ENCODE assay signal across 18 cellular contexts in the genomic region with DNA sequence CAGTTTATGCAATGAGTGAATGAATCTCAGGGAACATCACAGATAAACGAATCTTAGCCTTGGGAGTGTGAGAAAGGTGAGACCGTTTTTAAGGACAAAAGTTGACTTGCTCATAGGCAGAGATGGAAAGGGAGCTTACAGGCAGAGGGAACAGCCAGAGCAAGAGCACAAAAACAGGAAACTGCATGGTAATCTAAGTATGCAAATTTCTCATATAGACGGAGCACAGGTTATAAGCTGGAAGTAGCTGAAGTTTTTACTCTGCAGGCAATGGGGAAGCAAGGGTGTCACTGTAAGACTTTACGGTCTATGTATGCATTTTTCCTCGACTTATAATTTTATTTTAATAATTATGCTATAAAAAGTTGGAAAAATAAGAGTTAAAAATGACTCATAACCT. TPM values are rescaled to one million over a fixed set of nuclear protein-coding genes. Genes with fewer than 3 reads are reported as not detected.
DNase-seq lines count a peak whose midpoint lies in the region; ATAC-seq, FAIRE-seq and TF ChIP-seq lines count a peak whose summit lies in the region.
"Had no signal": no experiment of that assay in that cellular context is flagged by ENCODE, and none has a peak within 500 bp of the region (broad histone marks: within the 10 kb centered on the region; RNA-seq: fewer than 3 reads in every experiment).

No MANE protein-coding gene starts in this region.

- no peak overlapping the region for H4K91ac ChIP-seq in H1 (replicated peaks; ENCODE audit: insufficient read length, low read length)

- H3K4me2 ChIP-seq in H1 (ENCODE audit: insufficient read depth in 1 of 2, low read depth in 2 of 2, low read length in 2 of 2): no peak overlapping the region
- H3K4me2 ChIP-seq: hepatocyte had no signal

- no peak overlapping the region for H3K23ac ChIP-seq in H1 (ENCODE audit: insufficient read length)

- DNase-seq in H1 (ENCODE audit: low read depth in 1 of 2, low spot score in 2 of 2) (no peak), Peyer's patch (no peak), RKO (ENCODE audit: low spot score) (no peak)
- no peak for DNase-seq in stimulated activated CD4-positive, alpha-beta T cell treated with anti-CD3 and anti-CD28 coated beads, Interleukin-2, amount 100 ng/mL, for 24 hours
- DNase-seq: erythroblast, GF-D8, KG1, NCI-H1694, NCI-H774 had no signal

- TF ChIP-seq POLR2A in H1 (IDR thresholded peaks at IDR 0.05; ENCODE audit: control extremely low read depth in 1 of 2, low read depth in 2 of 2, low read length in 2 of 2) (no peak), Peyer's patch (IDR thresholded peaks at IDR 0.05) (no peak)

- WGBS in H1 (ENCODE audit: extremely low coverage in 1 of 2, insufficient coverage in 1 of 2, insufficient read length in 1 of 2, insufficient replicate concordance in 2 of 2, low coverage in 1 of 2, low lambda C conversion rate in 2 of 2, missing lambda C conversion rate in 1 of 2), 2 experiments: 91% methylated on average over 5 of the region's 5 CpGs; no CpG with 5 or more reads in 1 of the 2 experiments

- H3K4me3 ChIP-seq in H1 (ENCODE audit: extremely low read depth in 1 of 4, insufficient read depth in 2 of 4, low read depth in 3 of 4, low read length in 4 of 4) (no peak overlapping the region), Peyer's patch (no peak overlapping the region)
- H3K4me3 ChIP-seq: hepatocyte, skin epidermis had no signal

- TF ChIP-seq RAD21 in H1 (IDR thresholded peaks at IDR 0.05 in 1 of 2, conservative IDR thresholded peaks at IDR 0.05 in 1 of 2; ENCODE audit: low read depth in 2 of 2, low read length in 2 of 2): no peak

- no peak overlapping the region for H4K5ac ChIP-seq in H1 (ENCODE audit: insufficient read length, low read depth, low read length)

- H3K79me1 ChIP-seq in H1 (ENCODE audit: low read depth, low read length): no peaks in the 10 kb centered on the region

- H2BK15ac ChIP-seq in H1 (ENCODE audit: low read length): no peak overlapping the region

- H3K36me3 ChIP-seq in H1 (ENCODE audit: control insufficient read depth in 2 of 4, insufficient read depth in 4 of 4, low read length in 3 of 4) (peaks cover 0 to 8% (median 2%) of the 10 kb centered on the region in 4 experiments; a peak in 4 of 8 replicates), Peyer's patch (peaks cover 0 to 77% (median 0%) of the 10 kb centered on the region in 3 donors)

- no peak overlapping the region for H3K18ac ChIP-seq in H1 (ENCODE audit: extremely low read depth, low read length)

- TF ChIP-seq CTCF in H1 (IDR thresholded peaks at IDR 0.05; ENCODE audit: control extremely low read depth in 1 of 3, insufficient read depth in 1 of 3, low read depth in 1 of 3, low read length in 3 of 3) (no peak), Peyer's patch (IDR thresholded peaks at IDR 0.05) (no peak)

- no peak overlapping the region for H2AK5ac ChIP-seq in H1 (ENCODE audit: low read depth, low read length)

- FAIRE-seq in H1 (lab: Jason Lieb, UNC): no peak
- FAIRE-seq: colon had no signal

- no peaks in the 10 kb centered on the region for H4K20me1 ChIP-seq in H1 (replicated peaks in 1 of 2; ENCODE audit: control insufficient read depth in 1 of 2, insufficient read depth in 2 of 2, low read length in 2 of 2)

- no peak overlapping the region; a peak in 1 of 7 replicates for H3K9ac ChIP-seq in H1 (replicated peaks in 1 of 4; ENCODE audit: extremely low read depth in 1 of 4, low read depth in 3 of 4, low read length in 3 of 4)

- H3K79me2 ChIP-seq in H1 (ENCODE audit: control insufficient read depth in 1 of 2, insufficient read depth in 2 of 2, low read length in 2 of 2): no peaks in the 10 kb centered on the region
- H3K79me2 ChIP-seq: hepatocyte had no signal

- no peak overlapping the region for H3K56ac ChIP-seq in H1 (replicated peaks; ENCODE audit: insufficient read length, low read depth, low read length)

- peak; percentile 39 for ATAC-seq in GM18498 (IDR thresholded peaks at IDR 0.05; ENCODE audit: unreplicated experiment)
- peak; percentile 29 for ATAC-seq in GM19463 (IDR thresholded peaks at IDR 0.05; ENCODE audit: unreplicated experiment)
- ATAC-seq in HG03432 (IDR thresholded peaks at IDR 0.05; ENCODE audit: unreplicated experiment): peak; percentile 36
- no peak for ATAC-seq in GM18873 (IDR thresholded peaks at IDR 0.05; ENCODE audit: low FRiP score, unreplicated experiment)
- ATAC-seq: HCT116 had no signal

- no peak overlapping the region for H2BK12ac ChIP-seq in H1 (ENCODE audit: low read depth, low read length)

- TF ChIP-seq EP300 in H1 (IDR thresholded peaks at IDR 0.05; ENCODE audit: borderline replicate concordance in 1 of 2, low read depth in 2 of 2, low read length in 2 of 2): no peak

- CTCF ChIA-PET in H1 (lab: Charles Lee; ENCODE audit: partially characterized antibody): no interaction called here

- no peaks in the 10 kb centered on the region for H3K4me1 ChIP-seq in H1 (replicated peaks in 1 of 4; ENCODE audit: control insufficient read depth in 3 of 4, insufficient read depth in 4 of 4, low read length in 3 of 4)
- H3K4me1 ChIP-seq in Peyer's patch: peaks cover 0 to 4% (median 0%) of the 10 kb centered on the region in 4 donors

- H3K4ac ChIP-seq in H1 (replicated peaks; ENCODE audit: insufficient read length, low read depth, low read length): no peak overlapping the region

- H3K14ac ChIP-seq in H1 (ENCODE audit: insufficient read length): no peak overlapping the region

- no peak overlapping the region for H4K8ac ChIP-seq in H1 (ENCODE audit: extremely low read depth, insufficient read depth, low read length)

- no peaks in the 10 kb centered on the region for H3K23me2 ChIP-seq in H1 (ENCODE audit: low read depth, low read length)

- POLR2A ChIA-PET in H1 (lab: Charles Lee; ENCODE audit: partially characterized antibody): no interaction called here

- H2AFZ ChIP-seq in H1 (ENCODE audit: low read length): no peak overlapping the region
- H2AFZ ChIP-seq: hepatocyte had no signal

- no peak overlapping the region for H2BK20ac ChIP-seq in H1 (ENCODE audit: low read length)

- H2BK120ac ChIP-seq in H1 (replicated peaks; ENCODE audit: low read depth, low read length): no peak overlapping the region

- 0 out of 2 replicates have a peak overlapping the region, but pooled peaks have one; percentile 38 for H2BK5ac ChIP-seq in H1 (ENCODE audit: low read depth, low read length)

- H3K27me3 ChIP-seq in H1 (replicated peaks in 1 of 4; ENCODE audit: control insufficient read depth in 3 of 4, extremely low read depth in 1 of 4, insufficient read depth in 3 of 4, low read length in 3 of 4) (no peaks in the 10 kb centered on the region), Peyer's patch (no peaks in the 10 kb centered on the region)
- H3K27me3 ChIP-seq: hepatocyte had no signal

- H3K27ac ChIP-seq in H1 (ENCODE audit: low read depth, low read length): no peak overlapping the region
- peak overlapping the region in 1 of 4 donors; percentile 49 for H3K27ac ChIP-seq in Peyer's patch
- H3K27ac ChIP-seq: C4-2B, hepatocyte, skin epidermis had no signal

- H3K9me3 ChIP-seq in H1 (ENCODE audit: insufficient read depth in 2 of 2, low read depth in 1 of 2, low read length in 1 of 2) (no peaks in the 10 kb centered on the region), Peyer's patch (no peaks in the 10 kb centered on the region)

TF ChIP-seq in H1, 55 proteins besides CTCF, POLR2A, EP300 and RAD21:
- no peak for TF ChIP-seq GTF2F1 (IDR thresholded peaks at IDR 0.05; ENCODE audit: borderline replicate concordance, low read depth, low read length)
- no peak for TF ChIP-seq CBX5 (IDR thresholded peaks at IDR 0.05; ENCODE audit: low read depth, low read length)
- TF ChIP-seq TAF7 (optimal IDR thresholded peaks at IDR 0.05; ENCODE audit: borderline replicate concordance, low read depth, low read length): no peak

RNA-seq across cellular contexts. Expression of a gene that starts 44.8 kb away (rescaled TPM):
- 38.9 and 47.0 TPM in 2 replicates for total RNA-seq in H1 (2021; fragmentation: NEBNext Ultra II Directional; extraction: Animal tissue kit (Norgen Biotek cat#: 25700))
- 6.4 and 8.3 TPM in 2 replicates for polyA plus RNA-seq in H1 (2011; rRNA removed)
- polyA plus RNA-seq in H1 (2011; cell fraction: cytosol; rRNA removed): 9.6 TPM
- 10.9 TPM for polyA plus RNA-seq in H1 (2011; cell fraction: nucleus; rRNA removed)
- 10.3 to 17.8 TPM (median 13.3 TPM) in 4 replicates for polyA plus RNA-seq in H1 (2012, experiment 1 of 2)
- polyA plus RNA-seq in H1 (2012, experiment 2 of 2): 0.77 TPM
- 13.5 TPM for polyA plus RNA-seq in H1 (2013, experiment 1 of 2)
- polyA plus RNA-seq in H1 (2013, experiment 2 of 2): 14.2 TPM
- polyA minus RNA-seq in H1 (2011; rRNA and poly(A)+ RNA removed): 42.3 and 68.5 TPM in 2 replicates
- polyA minus RNA-seq in H1 (2011; cell fraction: cytosol; rRNA and poly(A)+ RNA removed): 22.1 TPM
- polyA minus RNA-seq in H1 (2011; cell fraction: nucleus; rRNA and poly(A)+ RNA removed): 31.7 TPM
- 10 to 100 TPM; 15.7 to 26.1 (median 24.0) TPM for total RNA-seq in Peyer's patch
